15 cellular contexts compared by ENCODE assay signal in the genomic region with DNA sequence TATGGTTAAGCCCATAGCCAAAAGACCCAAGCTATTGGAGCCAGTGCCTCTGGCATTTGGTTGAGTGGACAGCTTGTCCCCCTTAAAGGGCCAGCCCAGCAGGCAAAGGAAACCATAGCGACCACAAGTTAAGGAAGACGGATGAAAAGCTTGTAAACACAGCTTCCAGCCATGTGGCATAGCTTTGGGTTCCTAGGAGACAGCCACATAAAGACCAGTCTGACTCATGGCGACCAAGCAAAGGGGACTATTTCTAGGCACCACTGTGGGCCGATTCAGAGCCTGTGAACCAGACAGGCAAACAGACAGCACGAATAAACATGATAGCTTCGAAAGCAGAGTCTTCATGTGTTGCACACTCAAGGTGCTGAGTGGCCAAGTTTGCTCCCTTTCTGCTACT. TPM values are rescaled to one million over a fixed set of nuclear protein-coding genes. Genes with fewer than 3 reads are reported as not detected.
A peak's percentile ranks its signal among the peaks of the same experiment; 100 is the strongest.
DNase-seq lines count a peak whose midpoint lies in the region; ATAC-seq and TF ChIP-seq lines count a peak whose summit lies in the region.
"Had no signal": no experiment of that assay in that cellular context is flagged by ENCODE, and none has a peak within 500 bp of the region (broad histone marks: within the 10 kb centered on the region; RNA-seq: fewer than 3 reads in every experiment).

No MANE protein-coding gene starts in this region.

- no peaks in the 10 kb centered on the region for H3K36me3 Mint-ChIP-seq in T-helper 2 cell treated with Interferon-gamma antibody and Interleukin-4, amounts not matched to agents 5 μg/mL and 100 μg/mL, for 36 hours (ENCODE audit: low read depth)
- H3K36me3 Mint-ChIP-seq in glutamatergic neuron (ENCODE audit: unreplicated experiment): peaks cover 6% of the 10 kb centered on the region
- H3K36me3 Mint-ChIP-seq in activated T-helper 2 cell treated with anti-CD3 and anti-CD28 coated beads, Interferon-gamma antibody, Interleukin-2, Interleukin-4, amounts not matched to agents 10 μg/mL and 5 μg/mL and 100 μg/mL, durations not matched to agents 14 hours and 24 hours and 36 hours (ENCODE audit: low read depth): no peaks in the 10 kb centered on the region
- H3K36me3 Mint-ChIP-seq: natural killer cell had no signal

- DNase-seq in HFF-Myc (ENCODE audit: extremely low read depth, low read depth) (peak; percentile 51), amniotic epithelial cell (ENCODE audit: low read depth) (peak; percentile 23), hypothalamus (lab: John Stamatoyannopoulos, UW) (peak in 30 of 51 donors; percentile 4 to 74 (median 45)), renal cortical epithelial cell (ENCODE audit: low read depth) (peak; percentile 28), glutamatergic neuron (no peak)
- DNase-seq in T-helper 2 cell treated with Interferon-gamma antibody and Interleukin-4, amounts not matched to agents 5 μg/mL and 100 μg/mL, for 36 hours (ENCODE audit: low spot score): no peak
- DNase-seq in activated T-helper 2 cell treated with anti-CD3 and anti-CD28 coated beads, Interferon-gamma antibody, Interleukin-2, Interleukin-4, amounts not matched to agents 10 μg/mL and 5 μg/mL and 100 μg/mL, durations not matched to agents 14 hours and 24 hours and 36 hours (ENCODE audit: low spot score): no peak
- DNase-seq: activated B cell treated with CpG ODN at 0.5 μM for 24 hours, cortex of kidney, HCEC 1CT, natural killer cell, NCI-H1930, stomach had no signal

- ATAC-seq in GM19324 (IDR thresholded peaks at IDR 0.05; ENCODE audit: low FRiP score, unreplicated experiment): no peak
- ATAC-seq: natural killer cell had no signal

- no peak overlapping the region for H3K27ac Mint-ChIP-seq in T-helper 2 cell treated with Interferon-gamma antibody and Interleukin-4, amounts not matched to agents 5 μg/mL and 100 μg/mL, for 36 hours
- no peak overlapping the region for H3K27ac Mint-ChIP-seq in glutamatergic neuron (ENCODE audit: unreplicated experiment)
- no peak overlapping the region for H3K27ac Mint-ChIP-seq in activated T-helper 2 cell treated with anti-CD3 and anti-CD28 coated beads, Interferon-gamma antibody, Interleukin-2, Interleukin-4, amounts not matched to agents 10 μg/mL and 5 μg/mL and 100 μg/mL, durations not matched to agents 14 hours and 24 hours and 36 hours
- H3K27ac Mint-ChIP-seq: activated B cell treated with CpG ODN at 0.5 μM for 24 hours; activated T-helper 1 cell treated with anti-CD3 and anti-CD28 coated beads, Interleukin-12 subunit alpha, Interleukin-12 subunit beta, Interleukin-2, Interleukin-4 antibody, amounts not matched to agents 30 ng/mL and 10 ng/mL and 1 ng/mL, durations not matched to agents 14 hours and 24 hours and 36 hours; natural killer cell had no signal

- no peaks in the 10 kb centered on the region for H3K4me1 Mint-ChIP-seq in T-helper 2 cell treated with Interferon-gamma antibody and Interleukin-4, amounts not matched to agents 5 μg/mL and 100 μg/mL, for 36 hours (ENCODE audit: low read depth)
- H3K4me1 Mint-ChIP-seq in glutamatergic neuron (ENCODE audit: low read depth, unreplicated experiment): peaks cover 4% of the 10 kb centered on the region
- no peaks in the 10 kb centered on the region for H3K4me1 Mint-ChIP-seq in activated T-helper 2 cell treated with anti-CD3 and anti-CD28 coated beads, Interferon-gamma antibody, Interleukin-2, Interleukin-4, amounts not matched to agents 10 μg/mL and 5 μg/mL and 100 μg/mL, durations not matched to agents 14 hours and 24 hours and 36 hours (ENCODE audit: low read depth)
- H3K4me1 Mint-ChIP-seq: activated B cell treated with CpG ODN at 0.5 μM for 24 hours, natural killer cell had no signal

- TF ChIP-seq CTCF in HFF-Myc (IDR thresholded peaks at IDR 0.05; ENCODE audit: low read depth, low read length, missing control alignments) (no peak), glutamatergic neuron (IDR thresholded peaks at IDR 0.05; ENCODE audit: partially characterized antibody, unreplicated experiment) (no peak)

- intact Hi-C loops in activated T-helper 2 cell treated with anti-CD3 and anti-CD28 coated beads, Interferon-gamma antibody, Interleukin-2, Interleukin-4, amounts not matched to agents 10 μg/mL and 5 μg/mL and 100 μg/mL, durations not matched to agents 14 hours and 24 hours and 36 hours (cut with micrococcal nuclease): no loop called here

- H3K9me3 Mint-ChIP-seq in T-helper 2 cell treated with Interferon-gamma antibody and Interleukin-4, amounts not matched to agents 5 μg/mL and 100 μg/mL, for 36 hours: peaks cover 3% of the 10 kb centered on the region
- no peaks in the 10 kb centered on the region for H3K9me3 Mint-ChIP-seq in glutamatergic neuron (ENCODE audit: unreplicated experiment)
- H3K9me3 Mint-ChIP-seq in activated T-helper 2 cell treated with anti-CD3 and anti-CD28 coated beads, Interferon-gamma antibody, Interleukin-2, Interleukin-4, amounts not matched to agents 10 μg/mL and 5 μg/mL and 100 μg/mL, durations not matched to agents 14 hours and 24 hours and 36 hours: peaks cover 4% of the 10 kb centered on the region
- H3K9me3 Mint-ChIP-seq: activated B cell treated with CpG ODN at 0.5 μM for 24 hours, natural killer cell had no signal

- no peak overlapping the region for H3K4me3 ChIP-seq in HFF-Myc (replicated peaks; ENCODE audit: low read depth, low read length)
- H3K4me3 ChIP-seq: stomach had no signal

- H3K4me3 Mint-ChIP-seq in T-helper 2 cell treated with Interferon-gamma antibody and Interleukin-4, amounts not matched to agents 5 μg/mL and 100 μg/mL, for 36 hours: no peak overlapping the region
- H3K4me3 Mint-ChIP-seq in glutamatergic neuron (ENCODE audit: unreplicated experiment): no peak overlapping the region
- no peak overlapping the region for H3K4me3 Mint-ChIP-seq in activated T-helper 2 cell treated with anti-CD3 and anti-CD28 coated beads, Interferon-gamma antibody, Interleukin-2, Interleukin-4, amounts not matched to agents 10 μg/mL and 5 μg/mL and 100 μg/mL, durations not matched to agents 14 hours and 24 hours and 36 hours (ENCODE audit: low read depth)
- H3K4me3 Mint-ChIP-seq: activated B cell treated with CpG ODN at 0.5 μM for 24 hours; activated T-helper 1 cell treated with anti-CD3 and anti-CD28 coated beads, Interleukin-12 subunit alpha, Interleukin-12 subunit beta, Interleukin-2, Interleukin-4 antibody, amounts not matched to agents 30 ng/mL and 10 ng/mL and 1 ng/mL, durations not matched to agents 14 hours and 24 hours and 36 hours; natural killer cell had no signal

- H3K27me3 Mint-ChIP-seq in T-helper 2 cell treated with Interferon-gamma antibody and Interleukin-4, amounts not matched to agents 5 μg/mL and 100 μg/mL, for 36 hours (ENCODE audit: low read depth): peaks cover 4% of the 10 kb centered on the region
- H3K27me3 Mint-ChIP-seq in glutamatergic neuron (ENCODE audit: unreplicated experiment): no peaks in the 10 kb centered on the region
- no peaks in the 10 kb centered on the region for H3K27me3 Mint-ChIP-seq in activated T-helper 2 cell treated with anti-CD3 and anti-CD28 coated beads, Interferon-gamma antibody, Interleukin-2, Interleukin-4, amounts not matched to agents 10 μg/mL and 5 μg/mL and 100 μg/mL, durations not matched to agents 14 hours and 24 hours and 36 hours (ENCODE audit: low read depth)

RNA-seq across cellular contexts. Expression of a gene that starts 30.5 kb away (rescaled TPM):
- total RNA-seq in renal cortical epithelial cell (5.4 and 16.0 TPM in 2 replicates), glutamatergic neuron (ENCODE audit: unreplicated experiment) (197 TPM)
- total RNA-seq in activated T-helper 2 cell treated with anti-CD3 and anti-CD28 coated beads, Interferon-gamma antibody, Interleukin-2, Interleukin-4, amounts not matched to agents 10 μg/mL and 5 μg/mL and 100 μg/mL, durations not matched to agents 14 hours and 24 hours and 36 hours: 0.71 and 0.85 TPM in 2 replicates

Comparison
In these comparisons a context has a peak if more than half of its experiments do, and no peak if none do; other contexts are left out.
1. DNase-seq: peak in HFF-Myc (single experiment), amniotic epithelial cell (single experiment), hypothalamus (30 of 51) and renal cortical epithelial cell (single experiment); none in T-helper 2 cell treated with Interferon-gamma antibody and Interleukin-4, amounts not matched to agents 5 μg/mL and 100 μg/mL, for 36 hours (single experiment), glutamatergic neuron (single experiment) and activated T-helper 2 cell treated with anti-CD3 and anti-CD28 coated beads, Interferon-gamma antibody, Interleukin-2, Interleukin-4, amounts not matched to agents 10 μg/mL and 5 μg/mL and 100 μg/mL, durations not matched to agents 14 hours and 24 hours and 36 hours (single experiment).
2. RNA of a gene that starts 30.5 kb away (total RNA-seq): 197 TPM in glutamatergic neuron (single experiment); 5.4 to 16.0 TPM in renal cortical epithelial cell and 0.71 to 0.85 TPM in activated T-helper 2 cell treated with anti-CD3 and anti-CD28 coated beads, Interferon-gamma antibody, Interleukin-2, Interleukin-4, amounts not matched to agents 10 μg/mL and 5 μg/mL and 100 μg/mL, durations not matched to agents 14 hours and 24 hours and 36 hours; every median in the first group is over 10 times any median in the second.